Comparison of ENCODE assay signal across 8 cellular contexts in genomic region chr14:32078794-32079663, GRCh38. TPM values are rescaled to one million over a fixed set of nuclear protein-coding genes. Genes with fewer than 3 reads are reported as not detected.
DNase-seq lines count a peak whose midpoint lies in the region; ATAC-seq, FAIRE-seq and TF ChIP-seq lines count a peak whose summit lies in the region.

No MANE protein-coding gene starts in this region.

- no peaks in the 10 kb centered on the region for H3K27me3 ChIP-seq in CD4-positive, CD25-positive, alpha-beta regulatory T cell (ENCODE audit: control insufficient read depth, insufficient read depth, low read length)
- H3K27me3 ChIP-seq in Loucy (ENCODE audit: insufficient read depth, low read length, poor library complexity, severe bottlenecking) = no peaks in the 10 kb centered on the region
- no peaks in the 10 kb centered on the region for H3K27me3 ChIP-seq in mesendoderm (ENCODE audit: insufficient read depth, low read length, poor library complexity)

- peak overlapping the region; percentile 80 for H3K4me2 ChIP-seq in Loucy (ENCODE audit: low read depth, low read length, poor library complexity, severe bottlenecking)
- H3K4me2 ChIP-seq in mesendoderm (ENCODE audit: low read length) = no peak overlapping the region

- peaks cover 4% of the 10 kb centered on the region for H3K36me3 Mint-ChIP-seq in CD4-positive, CD25-positive, alpha-beta regulatory T cell
- peaks cover 15% of the 10 kb centered on the region for H3K36me3 Mint-ChIP-seq in MCF 10A (ENCODE audit: insufficient read depth, unreplicated experiment)

- no peak for FAIRE-seq in GM19239 (lab: Jason Lieb, UNC)

- H3K9me3 ChIP-seq in CD4-positive, CD25-positive, alpha-beta regulatory T cell (ENCODE audit: control insufficient read depth in 2 of 2, low read length in 2 of 2) = no peaks in the 10 kb centered on the region
- no peaks in the 10 kb centered on the region for H3K9me3 ChIP-seq in Loucy (ENCODE audit: insufficient read depth, low read depth, low read length)

- H3K27me3 Mint-ChIP-seq in CD4-positive, CD25-positive, alpha-beta regulatory T cell = peaks cover 19% of the 10 kb centered on the region
- H3K27me3 Mint-ChIP-seq in MCF 10A (ENCODE audit: insufficient read depth, unreplicated experiment) = no peaks in the 10 kb centered on the region

- peaks cover 64% of the 10 kb centered on the region for H3K79me2 ChIP-seq in Loucy (ENCODE audit: insufficient read depth, low read length)
- peaks cover 33% of the 10 kb centered on the region for H3K79me2 ChIP-seq in mesendoderm (ENCODE audit: control insufficient read depth, insufficient read depth, low read length)

- no peak overlapping the region for H2BK5ac ChIP-seq in mesendoderm (ENCODE audit: low read length)

- H3K27ac ChIP-seq in CD4-positive, CD25-positive, alpha-beta regulatory T cell (ENCODE audit: insufficient read depth, low read length, poor library complexity, severe bottlenecking) = no peak overlapping the region
- no peak overlapping the region for H3K27ac ChIP-seq in mesendoderm (ENCODE audit: low read depth, low read length)

- BruUV-seq in MCF 10A (replicated peaks; lab: Mats Ljungman, UMichigan) = TSS peak; percentile 30

- H3F3A ChIP-seq in Loucy (ENCODE audit: low read depth) = 0 out of 2 replicates have a peak, but pooled peaks cover 6% of the 10 kb centered on the region

- no peak overlapping the region for H3K56ac ChIP-seq in mesendoderm (ENCODE audit: low read length)

- no peak overlapping the region for H3K23ac ChIP-seq in mesendoderm (ENCODE audit: low read length)

- peak overlapping the region; percentile 89 for H3K9ac ChIP-seq in Loucy (ENCODE audit: low read depth, low read length, poor library complexity, severe bottlenecking)
- H3K9ac ChIP-seq in mesendoderm (ENCODE audit: low read length) = no peak overlapping the region

- peaks cover 20 to 62% (median 41%) of the 10 kb centered on the region in 4 donors for H3K4me1 Mint-ChIP-seq in CD4-positive, CD25-positive, alpha-beta regulatory T cell
- H3K4me1 Mint-ChIP-seq in MCF 10A (ENCODE audit: insufficient read depth, unreplicated experiment) = peaks cover 38% of the 10 kb centered on the region

- no peaks in the 10 kb centered on the region for H3K36me3 ChIP-seq in CD4-positive, CD25-positive, alpha-beta regulatory T cell (ENCODE audit: control insufficient read depth, insufficient read depth, low read length)
- H3K36me3 ChIP-seq in Loucy (ENCODE audit: insufficient read depth, low read length) = no peaks in the 10 kb centered on the region
- H3K36me3 ChIP-seq in mesendoderm (ENCODE audit: control insufficient read depth, insufficient read depth, low read length) = no peaks in the 10 kb centered on the region

- H2BK120ac ChIP-seq in mesendoderm (ENCODE audit: low read depth, low read length) = no peak overlapping the region

- H3K4me3 Mint-ChIP-seq in CD4-positive, CD25-positive, alpha-beta regulatory T cell = peak overlapping the region; percentile 98
- H3K4me3 Mint-ChIP-seq in MCF 10A (ENCODE audit: unreplicated experiment) = peak overlapping the region; percentile 98

- no peak overlapping the region for H3K18ac ChIP-seq in mesendoderm (ENCODE audit: low read length)

- intact Hi-C loops in MCF 10A (cut with micrococcal nuclease) = loop anchor here (5.0 to 10.0 kb wide), 2 partner anchors 87 to 624 kb away; partner anchors contain the start of gene DTD2

- H3K9me3 Mint-ChIP-seq in CD4-positive, CD25-positive, alpha-beta regulatory T cell = peaks cover 0 to 1% (median 0%) of the 10 kb centered on the region in 7 donors
- no peaks in the 10 kb centered on the region for H3K9me3 Mint-ChIP-seq in MCF 10A (ENCODE audit: unreplicated experiment)

- peaks cover 3% of the 10 kb centered on the region for H3K79me1 ChIP-seq in mesendoderm (ENCODE audit: low read length)

- CTCF ChIA-PET in MCF 10A (lab: Yijun Ruan, JAX) = interaction anchor here (1.4 kb wide), 1 partner anchor 144 kb away, joined by 6 read pairs; no protein-coding TSS in a partner anchor

- H2BK15ac ChIP-seq in mesendoderm (replicated peaks; ENCODE audit: low read depth) = no peak overlapping the region

- no peak overlapping the region for H2AFZ ChIP-seq in Loucy (ENCODE audit: low read length)

- peaks cover 52% of the 10 kb centered on the region for H4K20me1 ChIP-seq in Loucy (ENCODE audit: insufficient read depth, low read length, poor library complexity, severe bottlenecking)

- H3K4ac ChIP-seq in mesendoderm (ENCODE audit: low read depth, low read length) = no peak overlapping the region

- H4K5ac ChIP-seq in mesendoderm (ENCODE audit: low read length) = no peak overlapping the region

- peak in 1 of 3 donors; percentile 60 for DNase-seq in CD4-positive, CD25-positive, alpha-beta regulatory T cell
- DNase-seq in MCF 10A (ENCODE audit: unreplicated experiment) (peak; percentile 46), mesendoderm (peak; percentile 50), GM19239 (ENCODE audit: insufficient read length, low spot score) (no peak), GOT3 (lab: John Stamatoyannopoulos, UW) (no peak), SK-N-DZ (ENCODE audit: low spot score) (no peak)

- ATAC-seq in CD4-positive, CD25-positive, alpha-beta regulatory T cell (ENCODE audit: low read depth in 2 of 2) = no peak
- ATAC-seq in GM21526 (IDR thresholded peaks at IDR 0.05; ENCODE audit: low FRiP score, unreplicated experiment) = no peak

- peak overlapping the region; percentile 3 to 91 (median 87) for H3K27ac Mint-ChIP-seq in CD4-positive, CD25-positive, alpha-beta regulatory T cell
- peak overlapping the region; percentile 96 for H3K27ac Mint-ChIP-seq in MCF 10A (ENCODE audit: low read depth, unreplicated experiment)

- WGBS in mesendoderm (ENCODE audit: extremely low coverage, insufficient coverage, low lambda C conversion rate) = no CpG with 5 or more reads among the region's 12 CpGs

- H3K4me3 ChIP-seq in CD4-positive, CD25-positive, alpha-beta regulatory T cell (ENCODE audit: low read depth, low read length) = peak overlapping the region; percentile 96
- peak overlapping the region; percentile 96 for H3K4me3 ChIP-seq in Loucy (ENCODE audit: low read length, poor library complexity, severe bottlenecking)
- no peak overlapping the region for H3K4me3 ChIP-seq in mesendoderm (ENCODE audit: low read length)

- no peak overlapping the region for H4K8ac ChIP-seq in mesendoderm (ENCODE audit: low read depth, low read length)

- H3K4me1 ChIP-seq in CD4-positive, CD25-positive, alpha-beta regulatory T cell (ENCODE audit: control insufficient read depth, insufficient read depth, low read length, poor library complexity, severe bottlenecking) = peaks cover 29% of the 10 kb centered on the region
- peaks cover 36% of the 10 kb centered on the region for H3K4me1 ChIP-seq in Loucy (ENCODE audit: insufficient read depth, low read length, poor library complexity, severe bottlenecking)
- peaks cover 1% of the 10 kb centered on the region for H3K4me1 ChIP-seq in mesendoderm (ENCODE audit: control insufficient read depth, low read depth, low read length)

- POLR2A ChIA-PET in MCF 10A (lab: Yijun Ruan, JAX) = interaction anchor here (0.9 to 4.5 kb wide), 20 partner anchors 7 to 622 kb away, joined by 3 to 80 read pairs (median 8); partner anchors contain the start of gene RNU6-8

- no peaks in the 10 kb centered on the region for H3K9me2 ChIP-seq in Loucy (replicated peaks; ENCODE audit: low read depth, low read length)

- TF ChIP-seq CTCF in Loucy (conservative IDR thresholded peaks at IDR 0.05; ENCODE audit: low read length) = no peak
- TF ChIP-seq CTCF in MCF 10A (IDR thresholded peaks at IDR 0.05; ENCODE audit: unreplicated experiment) = no peak

- no peak overlapping the region for H2AK5ac ChIP-seq in mesendoderm (ENCODE audit: low read length)

RNA-seq across cellular contexts. Expression of gene ARHGAP5, which starts 1.9 kb away (rescaled TPM):
- 32.1 TPM for total RNA-seq in CD4-positive, CD25-positive, alpha-beta regulatory T cell
- 10 to 100 TPM; 25.2 to 38.4 (median 30.4) TPM for polyA plus RNA-seq in CD4-positive, CD25-positive, alpha-beta regulatory T cell
- 100 TPM in 2 replicates for total RNA-seq in MCF 10A (2022)
- 28.2 TPM for polyA plus RNA-seq in mesendoderm (2013, experiment 1 of 2)
- polyA plus RNA-seq in mesendoderm (2013, experiment 2 of 2) = 29.9 TPM
- 20.3 and 25.9 TPM in 2 replicates for polyA plus RNA-seq in SK-N-DZ (2014; cell fraction: cytosol; rRNA removed)
- 11.3 and 17.5 TPM in 2 replicates for polyA plus RNA-seq in SK-N-DZ (2014; cell fraction: nucleus; rRNA removed)

Comparison
In these comparisons a context has a peak if more than half of its experiments do, and no peak if none do; other contexts are left out.
1. DNase-seq: peak in MCF 10A (single experiment) and mesendoderm (single experiment); none in GM19239 (single experiment), GOT3 (single experiment) and SK-N-DZ (single experiment).